Comparison of ENCODE assay signal across 30 cellular contexts in genomic region chr21:44290327-44291077, GRCh38. TPM values are rescaled to one million over a fixed set of nuclear protein-coding genes. Genes with fewer than 3 reads are reported as not detected.
DNase-seq lines count a peak whose midpoint lies in the region; ATAC-seq and TF ChIP-seq lines count a peak whose summit lies in the region.
"Had no signal": no experiment of that assay in that cellular context is flagged by ENCODE, and none has a peak within 500 bp of the region (broad histone marks: within the 10 kb centered on the region; RNA-seq: fewer than 3 reads in every experiment).

No MANE protein-coding gene starts in this region.

- peak overlapping the region; percentile 42 for H3K27ac Mint-ChIP-seq in CD4-positive, alpha-beta T cell
- peak overlapping the region; percentile 76 for H3K27ac Mint-ChIP-seq in central memory CD8-positive, alpha-beta T cell (ENCODE audit: low read depth)
- H3K27ac Mint-ChIP-seq: CD4-positive, CD25-positive, alpha-beta regulatory T cell had no signal

- 77 to 85% (median 84%) methylated on average over 6 to 16 of the region's 16 CpGs for WGBS in spleen, 5 donors

- no peak overlapping the region for H3K27ac ChIP-seq in CD4-positive, alpha-beta T cell (ENCODE audit: low read depth, low read length)
- no peak overlapping the region for H3K27ac ChIP-seq in spleen
- H3K27ac ChIP-seq: HL-60 had no signal

- no peak for ATAC-seq in CD4-positive, alpha-beta T cell (ENCODE audit: poor library complexity)
- no peak for ATAC-seq in central memory CD8-positive, alpha-beta T cell (replicated peaks; ENCODE audit: extremely low read depth, poor library complexity, severe bottlenecking)
- ATAC-seq in HG02970 (IDR thresholded peaks at IDR 0.05; ENCODE audit: low FRiP score, unreplicated experiment) = no peak
- ATAC-seq: HCT116, HepG2, K562, PC-3 had no signal

- peak overlapping the region; percentile 45 for H3K4me3 Mint-ChIP-seq in CD4-positive, alpha-beta T cell
- no peak overlapping the region for H3K4me3 Mint-ChIP-seq in central memory CD8-positive, alpha-beta T cell

- TF ChIP-seq POLR2A in spleen (IDR thresholded peaks at IDR 0.05) = no peak

- POLR2A ChIA-PET in CD4-positive, alpha-beta T cell (lab: Charles Lee) = no interaction called here

- intact Hi-C loops in CD4-positive, alpha-beta T cell (cut with DNase I, micrococcal nuclease) = no loop called here
- intact Hi-C loops in spleen (cut with DNase I; ENCODE audit: low total_unique reads) = no loop called here

- no peaks in the 10 kb centered on the region for H3K9me3 Mint-ChIP-seq in CD4-positive, alpha-beta T cell
- no peaks in the 10 kb centered on the region for H3K9me3 Mint-ChIP-seq in central memory CD8-positive, alpha-beta T cell
- H3K9me3 Mint-ChIP-seq: CD4-positive, CD25-positive, alpha-beta regulatory T cell had no signal

- CTCF ChIA-PET in CD4-positive, alpha-beta T cell (lab: Charles Lee) = no interaction called here

- H3K4me1 Mint-ChIP-seq in CD4-positive, alpha-beta T cell (ENCODE audit: low read depth) = peaks cover 9% of the 10 kb centered on the region
- H3K4me1 Mint-ChIP-seq in central memory CD8-positive, alpha-beta T cell = peaks cover 5% of the 10 kb centered on the region

- no peaks in the 10 kb centered on the region for H3K36me3 Mint-ChIP-seq in CD4-positive, alpha-beta T cell (ENCODE audit: low read depth)
- H3K36me3 Mint-ChIP-seq in central memory CD8-positive, alpha-beta T cell (ENCODE audit: insufficient read depth) = peaks cover 2% of the 10 kb centered on the region
- H3K36me3 Mint-ChIP-seq: CD4-positive, CD25-positive, alpha-beta regulatory T cell had no signal

- peaks cover 4% of the 10 kb centered on the region for H3K27me3 Mint-ChIP-seq in CD4-positive, alpha-beta T cell
- H3K27me3 Mint-ChIP-seq in central memory CD8-positive, alpha-beta T cell = peaks cover 9% of the 10 kb centered on the region

- peaks cover 6 to 27% (median 16%) of the 10 kb centered on the region in 6 donors for H3K4me1 ChIP-seq in spleen

- H3K27me3 ChIP-seq in CD4-positive, alpha-beta T cell (ENCODE audit: control insufficient read depth, insufficient read depth, low read length) = no peaks in the 10 kb centered on the region
- H3K27me3 ChIP-seq in GM06990 (replicated peaks; ENCODE audit: control insufficient read depth, insufficient read depth, low read length) (no peaks in the 10 kb centered on the region), spleen (replicated peaks in 1 of 7) (peaks cover 0 to 30% (median 21%) of the 10 kb centered on the region in 7 donors)
- H3K27me3 ChIP-seq: MG63 had no signal

- H3K4me3 ChIP-seq in GM06990 (replicated peaks; ENCODE audit: low read depth, low read length) (no peak overlapping the region), spleen (no peak overlapping the region)
- H3K4me3 ChIP-seq: K562, MG63 had no signal

- H3K36me3 ChIP-seq in GM06990 (ENCODE audit: control insufficient read depth, insufficient read depth, low read length) = no peaks in the 10 kb centered on the region
- H3K36me3 ChIP-seq in spleen = no peaks in the 10 kb centered on the region
- H3K36me3 ChIP-seq: MG63 had no signal

- no peak for DNase-seq in CD4-positive, alpha-beta T cell
- DNase-seq in GM06990 (ENCODE audit: extremely low read depth, insufficient read length) = peak; percentile 3
- DNase-seq in central memory CD8-positive, alpha-beta T cell (ENCODE audit: low spot score in 2 of 2) = no peak
- peak; percentile 63 for DNase-seq in spleen
- DNase-seq in NOMO-1 (lab: John Stamatoyannopoulos, UW; ENCODE audit: unreplicated experiment in 2 of 2) = no peak
- no peak for DNase-seq in stimulated activated CD4-positive, alpha-beta T cell treated with anti-CD3 and anti-CD28 coated beads, Interleukin-12 subunit alpha, Interleukin-12 subunit beta, amount 100 ng/mL, for 4 hours
- DNase-seq: Calu3; CD4-positive, CD25-positive, alpha-beta regulatory T cell; DMS153; GOT3; MG63; NCI-H1417; NCI-H1694 treated with DMSO at 0.1 percent for 48 hours; NCI-H2081 treated with DMSO at 0.1 percent for 48 hours; NCI-H446; NCI-H526; PC-3; SHP77 treated with DMSO at 0.1 percent for 48 hours; SK-N-SH had no signal

- no peak for TF ChIP-seq CTCF in CD4-positive, alpha-beta T cell (IDR thresholded peaks at IDR 0.05)
- TF ChIP-seq CTCF in GM06990 (IDR thresholded peaks at IDR 0.05; ENCODE audit: insufficient read depth, low read length, poor library complexity, severe bottlenecking) (no peak), spleen (IDR thresholded peaks at IDR 0.05 in 8 of 11, conservative IDR thresholded peaks at IDR 0.05 in 3 of 11) (no peak)

- no peaks in the 10 kb centered on the region for H3K9me3 ChIP-seq in CD4-positive, alpha-beta T cell (ENCODE audit: control insufficient read depth, low read length)
- H3K9me3 ChIP-seq in spleen = no peaks in the 10 kb centered on the region
- H3K9me3 ChIP-seq: MG63, SK-N-SH had no signal

RNA-seq across cellular contexts. Expression of gene AIRE, which starts 4.8 kb away (rescaled TPM):
- total RNA-seq in CD4-positive, alpha-beta T cell = under 1 TPM; 0.11 to 0.16 TPM
- total RNA-seq in spleen = under 1 TPM in 2 of 7 donors, not detected in 5; 0.10 to 0.16 TPM
- under 1 TPM in 2 of 3 donors, not detected in 1; 0.08 to 0.11 TPM for polyA plus RNA-seq in spleen
- total RNA-seq: A673, Calu3, HepG2, HT-29, K562, LHCN-M2, PC-3, RPMI7951 had no signal
- polyA plus RNA-seq: HepG2, SK-N-SH had no signal

RNA-seq across cellular contexts. Expression of gene PFKL, which starts 9.4 kb away (rescaled TPM):
- total RNA-seq in CD4-positive, alpha-beta T cell = 100 to 1,000 TPM; 115 to 117 TPM
- 100 to 1,000 TPM in 5 of 7 donors, 10 to 100 TPM in 2; 88.1 to 145 (median 126) TPM for total RNA-seq in spleen
- 100 to 1,000 TPM in 1 of 3 donors, 10 to 100 TPM in 2; 65.9 to 113 (median 84.4) TPM for polyA plus RNA-seq in spleen

RNA-seq across cellular contexts. Expression of gene DNMT3L, which starts 28.8 kb away (rescaled TPM):
- total RNA-seq in CD4-positive, alpha-beta T cell = not detected
- total RNA-seq in spleen = not detected
- not detected for polyA plus RNA-seq in spleen
- total RNA-seq: A673; Calu3; CD4-positive, CD25-positive, alpha-beta regulatory T cell; HT-29; K562; LHCN-M2; PC-3 had no signal
- polyA plus RNA-seq: BJ; CD4-positive, CD25-positive, alpha-beta regulatory T cell; SK-N-SH had no signal

RNA-seq across cellular contexts. Expression of gene CFAP410, which starts 48.7 kb away (rescaled TPM):
- 10 to 100 TPM; 50.1 to 51.6 TPM for total RNA-seq in CD4-positive, alpha-beta T cell
- 10 to 100 TPM; 26.2 to 34.3 (median 32.3) TPM for total RNA-seq in spleen
- polyA plus RNA-seq in spleen = 10 to 100 TPM; 41.5 to 79.8 (median 70.9) TPM

RNA-seq across cellular contexts. Expression of gene ICOSLG, which starts 49.8 kb away (rescaled TPM):
- 10 to 100 TPM; 22.2 to 22.9 TPM for total RNA-seq in CD4-positive, alpha-beta T cell
- 10 to 100 TPM in 2 of 7 donors, 1 to 10 TPM in 5; 4.4 to 17.5 (median 8.5) TPM for total RNA-seq in spleen
- 1 to 10 TPM; 1.9 to 6.6 (median 3.7) TPM for polyA plus RNA-seq in spleen
- total RNA-seq: G401 had no signal

Comparison
In these comparisons a context has a peak if more than half of its experiments do, and no peak if none do; other contexts are left out.
1. DNase-seq: peak in GM06990 (single experiment) and spleen (single experiment); none in CD4-positive, alpha-beta T cell (0 of 10), central memory CD8-positive, alpha-beta T cell (0 of 2), NOMO-1 (0 of 2) and stimulated activated CD4-positive, alpha-beta T cell treated with anti-CD3 and anti-CD28 coated beads, Interleukin-12 subunit alpha, Interleukin-12 subunit beta, amount 100 ng/mL, for 4 hours (single experiment).